37 cellular contexts compared by ENCODE assay signal in genomic region chr9:15592317-15592716, GRCh38.
"Had no signal": no experiment of that assay in that cellular context is flagged by ENCODE, and none has a peak within 500 bp of the region (broad histone marks: within the 10 kb centered on the region; RNA-seq: fewer than 3 reads in every experiment).

No MANE protein-coding gene starts in this region.

- H3K9me3 Mint-ChIP-seq: activated naive CD4-positive, alpha-beta T cell treated with anti-CD3 and anti-CD28 coated beads for 36 hours; activated T-cell treated with anti-CD3 and anti-CD28 coated beads, Interleukin-2, amount 50 U/mL, for 4 hours; activated T-helper 1 cell treated with anti-CD3 and anti-CD28 coated beads, Interleukin-12 subunit alpha, Interleukin-12 subunit beta, Interleukin-2, Interleukin-4 antibody, amounts not matched to agents 30 ng/mL and 10 ng/mL and 1 ng/mL, durations not matched to agents 14 hours and 24 hours and 36 hours had no signal

- H3K27ac ChIP-seq: RWPE1, VCaP had no signal

- H3K4me3 ChIP-seq: MG63 had no signal

- FAIRE-seq: bronchial epithelial cell, RCC 7860 had no signal

- H3K36me3 ChIP-seq: MG63 had no signal

- DNase-seq: activated B cell treated with CpG ODN at 0.5 μM for 24 hours; activated CD4-positive, alpha-beta memory T cell treated with anti-CD3 and anti-CD28 coated beads for 36 hours; activated CD4-positive, alpha-beta T cell treated with anti-CD3 and anti-CD28 coated beads for 4 hours; activated CD4-positive, alpha-beta T cell treated with anti-CD3 and anti-CD28 coated beads, Interleukin-2, amount 50 U/mL, for 1 hour; activated CD4-positive, CD25-positive, alpha-beta regulatory T cell treated with anti-CD3 and anti-CD28 coated beads, Interleukin-2, amount 50 U/mL, for 72 hours; activated CD8-positive, alpha-beta memory T cell treated with anti-CD3 and anti-CD28 coated beads, Interleukin-2, amount 50 U/mL, for 4 hours; activated gamma-delta T cell treated with Interleukin-2 at 50 U/mL for 16 hours; activated naive CD4-positive, alpha-beta T cell treated with anti-CD3 and anti-CD28 coated beads for 36 hours; activated T-cell treated with anti-CD3 and anti-CD28 coated beads for 4 hours; activated T-cell treated with anti-CD3 and anti-CD28 coated beads, Interleukin-2, amount 50 U/mL, for 4 hours; anterior cingulate cortex; caudate nucleus; cerebellar nuclear complex; Kasumi-1; MG63; NCI-H1048; NCI-H1105 treated with DMSO at 0.1 percent for 48 hours; NCI-H1694; NCI-H2081 treated with DMSO at 0.1 percent for 48 hours; NCI-H226; NCI-H446 treated with DMSO at 0.1 percent for 48 hours; NCI-H524; NK-92 treated with Interleukin-12 subunit alpha and Interleukin-12 subunit beta, amount 100 ng/mL, for 24 hours; PC-3; SIG-M5; SW 1271; T-helper 1 cell; T-helper 2 cell; T-helper 9 cell had no signal

- H3K4me1 Mint-ChIP-seq: activated B cell treated with CpG ODN at 0.5 μM for 24 hours, brain had no signal

- H3K27me3 Mint-ChIP-seq: activated B cell treated with CpG ODN at 0.5 μM for 24 hours; activated CD4-positive, alpha-beta memory T cell treated with anti-CD3 and anti-CD28 coated beads for 36 hours; brain had no signal

- H3K27ac Mint-ChIP-seq: activated B cell treated with CpG ODN at 0.5 μM for 24 hours; activated CD4-positive, alpha-beta memory T cell treated with anti-CD3 and anti-CD28 coated beads for 36 hours; activated naive CD4-positive, alpha-beta T cell treated with anti-CD3 and anti-CD28 coated beads for 36 hours; activated naive CD4-positive, alpha-beta T cell treated with anti-CD3 and anti-CD28 coated beads, Interleukin-2, amount 50 U/mL, for 72 hours; activated T-helper 1 cell treated with anti-CD3 and anti-CD28 coated beads, Interleukin-12 subunit alpha, Interleukin-12 subunit beta, Interleukin-2, Interleukin-4 antibody, amounts not matched to agents 30 ng/mL and 10 ng/mL and 1 ng/mL, durations not matched to agents 14 hours and 24 hours and 36 hours; brain had no signal

- H3K4me3 Mint-ChIP-seq: activated B cell treated with CpG ODN at 0.5 μM for 24 hours; activated CD4-positive, alpha-beta memory T cell treated with anti-CD3 and anti-CD28 coated beads for 36 hours; activated naive CD4-positive, alpha-beta T cell treated with anti-CD3 and anti-CD28 coated beads for 36 hours; activated T-cell treated with anti-CD3 and anti-CD28 coated beads, Interleukin-2, amount 50 U/mL, for 4 hours; activated T-helper 1 cell treated with anti-CD3 and anti-CD28 coated beads, Interleukin-12 subunit alpha, Interleukin-12 subunit beta, Interleukin-2, Interleukin-4 antibody, amounts not matched to agents 30 ng/mL and 10 ng/mL and 1 ng/mL, durations not matched to agents 14 hours and 24 hours and 36 hours; brain had no signal

- H3K27me3 ChIP-seq: MG63 had no signal

- ATAC-seq: activated naive CD4-positive, alpha-beta T cell treated with anti-CD3 and anti-CD28 coated beads, Interleukin-2, amount 50 U/mL, for 72 hours; activated T-cell treated with anti-CD3 and anti-CD28 coated beads, Interleukin-2, amount 50 U/mL, for 4 hours; PC-3; Right ventricle myocardium inferior had no signal
